ENCODE assay signal across 29 cellular contexts in genomic region chr2:142330458-142330857, GRCh38.
A peak's percentile ranks its signal among the peaks of the same experiment; 100 is the strongest.
DNase-seq lines count a peak whose midpoint lies in the region; ATAC-seq and TF ChIP-seq lines count a peak whose summit lies in the region.
"Had no signal": no experiment of that assay in that cellular context is flagged by ENCODE, and none has a peak within 500 bp of the region (broad histone marks: within the 10 kb centered on the region; RNA-seq: fewer than 3 reads in every experiment).

No MANE protein-coding gene starts in this region.

- DNase-seq in SK-N-SH (peak; percentile 38), right atrium auricular region (ENCODE audit: low spot score) (no peak)
- DNase-seq: 8988T; ACHN; AML-193; BE2C; C1 segment of cervical spinal cord; Caco-2; Calu3; CD4-positive, alpha-beta memory T cell; CD4-positive, alpha-beta T cell; CD4-positive, CD25-positive, alpha-beta regulatory T cell; CD8-positive, alpha-beta memory T cell; CD8-positive, alpha-beta T cell; COR-L47; DMS 273 treated with DMSO at 0.1 percent for 48 hours; DMS153; DMS53; DMS79; DMS79 treated with DMSO at 0.1 percent for 48 hours; DND-41; EL had no signal

- no peak overlapping the region for H3K4me2 ChIP-seq in SK-N-SH
- H3K4me2 ChIP-seq: A549; BLaER1; BLaER1 treated with 17β-estradiol and CSF1 and Interleukin-3, amounts not matched to agents 10 nM and 100 nM had no signal

- H3K27ac ChIP-seq in SK-N-SH (ENCODE audit: low read depth in 2 of 2, low read length in 1 of 2) (peak overlapping the region in 1 of 2 experiments; percentile 73; a peak in 2 of 4 replicates), right atrium auricular region (no peak overlapping the region)
- H3K27ac ChIP-seq: 22Rv1; A549; BLaER1; BLaER1 treated with 17β-estradiol and CSF1 and Interleukin-3, amounts not matched to agents 10 nM and 100 nM; C4-2B had no signal

- CTCF ChIA-PET in SK-N-SH (lab: Yijun Ruan, JAX) = no interaction called here

- no peaks in the 10 kb centered on the region for H3K27me3 ChIP-seq in SK-N-SH (ENCODE audit: insufficient read depth)
- H3K27me3 ChIP-seq in right atrium auricular region = no peaks in the 10 kb centered on the region
- H3K27me3 ChIP-seq: BE2C; BLaER1; BLaER1 treated with 17β-estradiol and CSF1 and Interleukin-3, amounts not matched to agents 10 nM and 100 nM had no signal

- no peak for TF ChIP-seq CTCF in SK-N-SH (IDR thresholded peaks at IDR 0.05)
- no peak for TF ChIP-seq CTCF in right atrium auricular region (IDR thresholded peaks at IDR 0.05)

- POLR2A ChIA-PET in SK-N-SH (lab: Yijun Ruan, JAX) = no interaction called here

- H4K20me1 ChIP-seq in SK-N-SH (ENCODE audit: insufficient read depth) = no peaks in the 10 kb centered on the region
- H4K20me1 ChIP-seq: BLaER1; BLaER1 treated with 17β-estradiol and CSF1 and Interleukin-3, amounts not matched to agents 10 nM and 100 nM had no signal

- ATAC-seq in SK-N-SH treated with all-trans-retinoic acid at 6 μM for 48 hours (no peak), HG02981 (IDR thresholded peaks at IDR 0.05; ENCODE audit: unreplicated experiment) (no peak)
- ATAC-seq: A549; CD8-positive, alpha-beta T cell had no signal

- TF ChIP-seq EP300 in SK-N-SH (IDR thresholded peaks at IDR 0.05; ENCODE audit: borderline replicate concordance in 1 of 2, low read depth in 1 of 2, low read length in 1 of 2) = peak in 1 of 2 experiments; percentile 93; a peak in 2 of 4 replicates

- no peak overlapping the region for H3K4me3 ChIP-seq in SK-N-SH (ENCODE audit: low read depth in 2 of 2, low read length in 1 of 2)
- H3K4me3 ChIP-seq in right atrium auricular region = no peak overlapping the region
- H3K4me3 ChIP-seq: A549; BLaER1; BLaER1 treated with 17β-estradiol and CSF1 and Interleukin-3, amounts not matched to agents 10 nM and 100 nM had no signal

- peak; percentile 44 for TF ChIP-seq RAD21 in SK-N-SH (IDR thresholded peaks at IDR 0.05; ENCODE audit: low read length)

- H3K9me2 ChIP-seq in SK-N-SH = no peaks in the 10 kb centered on the region

- H3K36me3 ChIP-seq in SK-N-SH (replicated peaks in 1 of 2; ENCODE audit: control insufficient read depth in 1 of 2, insufficient read depth in 2 of 2, low read length in 1 of 2) (no peaks in the 10 kb centered on the region), right atrium auricular region (no peaks in the 10 kb centered on the region)
- H3K36me3 ChIP-seq: BE2C; BLaER1; BLaER1 treated with 17β-estradiol and CSF1 and Interleukin-3, amounts not matched to agents 10 nM and 100 nM had no signal

- H3F3A ChIP-seq in SK-N-SH (replicated peaks; ENCODE audit: insufficient read depth) = no peaks in the 10 kb centered on the region

- no peak overlapping the region for H3K9ac ChIP-seq in SK-N-SH
- H3K9ac ChIP-seq: BLaER1; BLaER1 treated with 17β-estradiol and CSF1 and Interleukin-3, amounts not matched to agents 10 nM and 100 nM had no signal

- peaks cover 0 to 5% of the 10 kb centered on the region in 2 experiments; a peak in 1 of 4 replicates for H3K4me1 ChIP-seq in SK-N-SH (ENCODE audit: control insufficient read depth in 1 of 2, insufficient read depth in 2 of 2, low read depth in 1 of 2, low read length in 1 of 2)
- no peaks in the 10 kb centered on the region for H3K4me1 ChIP-seq in right atrium auricular region
- H3K4me1 ChIP-seq: A549; BE2C; BLaER1; BLaER1 treated with 17β-estradiol and CSF1 and Interleukin-3, amounts not matched to agents 10 nM and 100 nM; Caco-2 had no signal

- H3K79me2 ChIP-seq in SK-N-SH (ENCODE audit: insufficient read depth) = no peaks in the 10 kb centered on the region

- no peaks in the 10 kb centered on the region for H3K9me3 ChIP-seq in SK-N-SH
- H3K9me3 ChIP-seq in right atrium auricular region = no peaks in the 10 kb centered on the region
- H3K9me3 ChIP-seq: A549; BE2C; BLaER1 treated with 17β-estradiol and CSF1 and Interleukin-3, amounts not matched to agents 10 nM and 100 nM; Caco-2 had no signal

- H2AFZ ChIP-seq in SK-N-SH (ENCODE audit: low read depth) = no peak overlapping the region

- 6% methylated on average over 1 of the region's 1 CpG for WGBS in SK-N-SH (ENCODE audit: low lambda C conversion rate)

TF ChIP-seq in SK-N-SH, 30 proteins besides CTCF, POLR2A, EP300 and RAD21 (continues in another document):
- no peak for TF ChIP-seq YY1 (IDR thresholded peaks at IDR 0.05; ENCODE audit: low read depth)
- TF ChIP-seq RCOR1 (IDR thresholded peaks at IDR 0.05; ENCODE audit: low read length) = peak; percentile 98
- TF ChIP-seq ZBTB33 (IDR thresholded peaks at IDR 0.05; ENCODE audit: borderline replicate concordance, low read depth) = no peak

TF ChIP-seq in SK-N-SH treated with all-trans-retinoic acid at 6 μM for 48 hours, 23 proteins besides CTCF, POLR2A, EP300 and RAD21:
- TF ChIP-seq CSDC2 (CRISPR knock-in tag; IDR thresholded peaks at IDR 0.05) = no peak
- TF ChIP-seq PPARA (CRISPR knock-in tag; IDR thresholded peaks at IDR 0.05; ENCODE audit: borderline replicate concordance) = no peak
- no peak for TF ChIP-seq POU6F1 (CRISPR knock-in tag; IDR thresholded peaks at IDR 0.05; ENCODE audit: borderline replicate concordance, low read depth)
- TF ChIP-seq ZNF70 (CRISPR knock-in tag; IDR thresholded peaks at IDR 0.05) = peak; percentile 58
- no peak for TF ChIP-seq SNAI2 (CRISPR knock-in tag; IDR thresholded peaks at IDR 0.05)
- no peak for TF ChIP-seq RARB (CRISPR knock-in tag; IDR thresholded peaks at IDR 0.05)
- TF ChIP-seq TCF4 (CRISPR knock-in tag; IDR thresholded peaks at IDR 0.05; ENCODE audit: borderline replicate concordance) = peak; percentile 45
- TF ChIP-seq ZNF565 (CRISPR knock-in tag; conservative IDR thresholded peaks at IDR 0.05; ENCODE audit: low read depth) = no peak
- TF ChIP-seq ZC3H10 (CRISPR knock-in tag; IDR thresholded peaks at IDR 0.05) = no peak
- no peak for TF ChIP-seq CREB5 (CRISPR knock-in tag; IDR thresholded peaks at IDR 0.05; ENCODE audit: low read depth)
- no peak for TF ChIP-seq BACH2 (CRISPR knock-in tag; IDR thresholded peaks at IDR 0.05; ENCODE audit: borderline replicate concordance)
- no peak for TF ChIP-seq CSRNP3 (CRISPR knock-in tag; IDR thresholded peaks at IDR 0.05)
